7 cellular contexts compared by ENCODE assay signal in genomic region chr6:54776891-54777290, GRCh38.
"Had no signal": no experiment of that assay in that cellular context is flagged by ENCODE, and none has a peak within 500 bp of the region (broad histone marks: within the 10 kb centered on the region; RNA-seq: fewer than 3 reads in every experiment).

No MANE protein-coding gene starts in this region.

- H3K27ac Mint-ChIP-seq: IgD-negative memory B cell had no signal

- ATAC-seq: HepG2 had no signal

- H3K27ac ChIP-seq: GM23248, KMS-11 had no signal

- H3K4me3 Mint-ChIP-seq: H9, IgD-negative memory B cell had no signal

- DNase-seq: GM23248, H9, HCEC 1CT, KBM-7 had no signal

- H3K9ac ChIP-seq: GM23248, KMS-11 had no signal

- H3K4me2 ChIP-seq: KMS-11 had no signal

- H3K9me3 Mint-ChIP-seq: H9 had no signal

- H3K36me3 Mint-ChIP-seq: IgD-negative memory B cell had no signal

- H3K27me3 Mint-ChIP-seq: IgD-negative memory B cell had no signal

- H3K4me1 Mint-ChIP-seq: IgD-negative memory B cell had no signal

- H3K4me3 ChIP-seq: GM23248 had no signal

- H2AFZ ChIP-seq: GM23248 had no signal
